In genomic region chr2:27261241-27261925, GRCh38 we compare ENCODE assay signal across 12 cellular contexts. TPM values are rescaled to one million over a fixed set of nuclear protein-coding genes. Genes with fewer than 3 reads are reported as not detected.
A peak's percentile ranks its signal among the peaks of the same experiment; 100 is the strongest.
DNase-seq lines count a peak whose midpoint lies in the region; TF ChIP-seq lines count a peak whose summit lies in the region.
"Had no signal": no experiment of that assay in that cellular context is flagged by ENCODE, and none has a peak within 500 bp of the region (broad histone marks: within the 10 kb centered on the region; RNA-seq: fewer than 3 reads in every experiment).

No MANE protein-coding gene starts in this region.

- TF ChIP-seq CTCF in Caco-2 (IDR thresholded peaks at IDR 0.05; ENCODE audit: insufficient read depth in 1 of 2, low read depth in 1 of 2, low read length in 1 of 2, severe bottlenecking in 1 of 2, unreplicated experiment in 1 of 2) = no peak
- TF ChIP-seq CTCF in coronary artery (IDR thresholded peaks at IDR 0.05) = no peak
- no peak for TF ChIP-seq CTCF in neural crest cell (conservative IDR thresholded peaks at IDR 0.05)

- BruUV-seq in Caco-2 (replicated peaks; lab: Mats Ljungman, UMichigan) = no TSS peak

- H3K27me3 Mint-ChIP-seq in Caco-2 (ENCODE audit: insufficient read depth, unreplicated experiment) = peaks cover 27% of the 10 kb centered on the region
- H3K27me3 Mint-ChIP-seq in neural crest cell (ENCODE audit: low read depth) = peaks cover 50% of the 10 kb centered on the region

- intact Hi-C loops in Caco-2 (cut with micrococcal nuclease; ENCODE audit: unreplicated experiment) = loop anchor here (5.0 kb wide), 1 partner anchor 44 kb away; the partner anchor contains the start of gene CAD

- H3K4me1 ChIP-seq in Caco-2 (peaks cover 18% of the 10 kb centered on the region), HUES64 (ENCODE audit: insufficient read depth, low read length) (peaks cover 13% of the 10 kb centered on the region)

- H3K27ac Mint-ChIP-seq in Caco-2 (ENCODE audit: unreplicated experiment) (no peak overlapping the region), neural crest cell (ENCODE audit: unreplicated experiment) (no peak overlapping the region)

- H3K9me3 Mint-ChIP-seq in Caco-2 (ENCODE audit: unreplicated experiment) (no peaks in the 10 kb centered on the region), neural crest cell (no peaks in the 10 kb centered on the region)

- POLR2A ChIA-PET in Caco-2 (lab: Charles Lee) = no interaction called here

- H3K27ac ChIP-seq in HUES64 (ENCODE audit: low read depth, low read length) (no peak overlapping the region), coronary artery (peak overlapping the region in 1 of 2 donors; percentile 44)
- H3K27ac ChIP-seq: esophagus muscularis mucosa had no signal

- H3K36me3 Mint-ChIP-seq in Caco-2 (ENCODE audit: insufficient read depth, unreplicated experiment) = no peaks in the 10 kb centered on the region
- peaks cover 3% of the 10 kb centered on the region for H3K36me3 Mint-ChIP-seq in neural crest cell (ENCODE audit: low read depth)

- H3K4me1 Mint-ChIP-seq in Caco-2 (ENCODE audit: low read depth, unreplicated experiment) = peaks cover 13% of the 10 kb centered on the region
- peaks cover 15% of the 10 kb centered on the region for H3K4me1 Mint-ChIP-seq in neural crest cell

- H3K4me3 ChIP-seq in Caco-2 (ENCODE audit: low read depth, low read length) (no peak overlapping the region), HUES64 (ENCODE audit: low read length) (peak overlapping the region; percentile 72), coronary artery (peak overlapping the region; percentile 66)

- DNase-seq in Caco-2 = no peak
- no peak for DNase-seq in coronary artery (ENCODE audit: low spot score)
- DNase-seq in neural crest cell (ENCODE audit: low read depth, low spot score) = no peak
- no peak for DNase-seq in cerebellar nuclear complex (lab: John Stamatoyannopoulos, UW)
- DNase-seq in SKM-1 (lab: John Stamatoyannopoulos, UW; ENCODE audit: unreplicated experiment) = no peak
- DNase-seq in HCEC 1CT = no peak
- DNase-seq: activated CD4-positive, alpha-beta T cell treated with anti-CD3 and anti-CD28 coated beads for 1 hour; DMS79; NCI-H510A treated with DMSO at 0.1 percent for 48 hours had no signal

- CTCF ChIA-PET in Caco-2 (lab: Charles Lee) = interaction anchor here (1.5 to 1.9 kb wide), 2 partner anchors 13 to 19 kb away, joined by 4 to 7 read pairs; no protein-coding TSS in a partner anchor

- H3K9me3 ChIP-seq in Caco-2 = no peaks in the 10 kb centered on the region
- no peaks in the 10 kb centered on the region for H3K9me3 ChIP-seq in HUES64 (ENCODE audit: insufficient read depth, low read depth, low read length)
- H3K9me3 ChIP-seq: esophagus muscularis mucosa had no signal

- peaks cover 6% of the 10 kb centered on the region; the same call in 1 of the 2 replicates for H3K27me3 ChIP-seq in Caco-2 (replicated peaks; ENCODE audit: control insufficient read depth, insufficient read depth, low read length)
- peaks cover 74% of the 10 kb centered on the region for H3K27me3 ChIP-seq in HUES64 (ENCODE audit: insufficient read depth, low read length)

- H3K4me3 Mint-ChIP-seq in Caco-2 (ENCODE audit: unreplicated experiment) (peak overlapping the region; percentile 74), neural crest cell (peak overlapping the region; percentile 77)

- no peaks in the 10 kb centered on the region for H3K36me3 ChIP-seq in Caco-2 (ENCODE audit: control insufficient read depth, insufficient read depth, low read length)
- H3K36me3 ChIP-seq in HUES64 (ENCODE audit: insufficient read depth, low read length) = no peaks in the 10 kb centered on the region
- H3K36me3 ChIP-seq: esophagus muscularis mucosa had no signal

- no peak overlapping the region for H3K9ac ChIP-seq in HUES64 (ENCODE audit: low read depth, low read length)

- 47% methylated on average over 11 of the region's 11 CpGs for WGBS in HUES64

RNA-seq across cellular contexts. Expression of gene SLC30A3, which starts 1.5 kb away (rescaled TPM):
- total RNA-seq in Caco-2 (2022) (3.9 and 4.3 TPM in 2 replicates), neural crest cell (0.48 and 0.93 TPM in 2 replicates)
- polyA plus RNA-seq in HUES64 (2013, experiment 1 of 2) = 1.8 TPM
- polyA plus RNA-seq in HUES64 (2013, experiment 2 of 2) = 2.9 TPM
- total RNA-seq: esophagus muscularis mucosa, left lobe of liver had no signal

RNA-seq across cellular contexts. Expression of gene DNAJC5G, which starts 13.8 kb away (rescaled TPM):
- total RNA-seq in Caco-2 (2022) (0.25 and 0.51 TPM in 2 replicates), neural crest cell (not detected in 2 replicates)
- polyA plus RNA-seq in HUES64 (2013, experiment 1 of 2) = 0.20 TPM
- not detected for polyA plus RNA-seq in HUES64 (2013, experiment 2 of 2)
- total RNA-seq: left lobe of liver had no signal

RNA-seq across cellular contexts. Expression of gene TRIM54, which starts 20.8 kb away (rescaled TPM):
- 0.25 TPM in 1 of 2 replicates, not detected in the other for total RNA-seq in Caco-2 (2022)
- 1.3 TPM for polyA plus RNA-seq in HUES64 (2013, experiment 1 of 2)
- 0.95 TPM for polyA plus RNA-seq in HUES64 (2013, experiment 2 of 2)
- total RNA-seq in neural crest cell = not detected in 2 replicates
- total RNA-seq: left lobe of liver had no signal

RNA-seq across cellular contexts. Expression of gene CAD, which starts 44.2 kb away (rescaled TPM):
- total RNA-seq in Caco-2 (2022) = 86.4 and 103 TPM in 2 replicates
- 62.1 TPM for polyA plus RNA-seq in HUES64 (2013, experiment 1 of 2)
- 61.5 TPM for polyA plus RNA-seq in HUES64 (2013, experiment 2 of 2)
- total RNA-seq in neural crest cell = 117 and 127 TPM in 2 replicates

RNA-seq across cellular contexts. Expression of gene UCN, which starts 46.9 kb away (rescaled TPM):
- total RNA-seq in Caco-2 (2022) (0.86 TPM in 1 of 2 replicates, not detected in the other), neural crest cell (1.6 and 1.9 TPM in 2 replicates)
- not detected for polyA plus RNA-seq in HUES64 (2013, experiment 1 of 2)
- 0.57 TPM for polyA plus RNA-seq in HUES64 (2013, experiment 2 of 2)
